Comparison of ENCODE assay signal across 8 cellular contexts in genomic region chr19:46416077-46416709, GRCh38. TPM values are rescaled to one million over a fixed set of nuclear protein-coding genes. Genes with fewer than 3 reads are reported as not detected.
DNase-seq lines count a peak whose midpoint lies in the region; ATAC-seq and TF ChIP-seq lines count a peak whose summit lies in the region.

No MANE protein-coding gene starts in this region.

- H3F3A ChIP-seq in smooth muscle cell (ENCODE audit: low read depth), result peaks cover 16% of the 10 kb centered on the region

- H3K27ac ChIP-seq in ACC112 (ENCODE audit: low read depth, low read length) (0 out of 2 replicates have a peak overlapping the region, but pooled peaks have one; percentile 4), breast epithelium (peak overlapping the region; percentile 79 to 82), smooth muscle cell (ENCODE audit: low read depth) (peak overlapping the region; percentile 84)

- H2AFZ ChIP-seq in ACC112 (ENCODE audit: low read length, unreplicated experiment), result peak overlapping the region; percentile 33
- H2AFZ ChIP-seq in smooth muscle cell (ENCODE audit: low read depth), result peak overlapping the region; percentile 22

- peak overlapping the region; percentile 78 for H3K4me2 ChIP-seq in smooth muscle cell

- peaks cover 8% of the 10 kb centered on the region for H3K79me2 ChIP-seq in ACC112 (ENCODE audit: control insufficient read depth, insufficient read depth, low read length, unreplicated experiment)
- peaks cover 21% of the 10 kb centered on the region for H3K79me2 ChIP-seq in smooth muscle cell (ENCODE audit: low read depth)

- peak; percentile 95 for DNase-seq in H4 (ENCODE audit: low spot score)
- peak; percentile 61 to 95 for DNase-seq in NCI-H526 (lab: John Stamatoyannopoulos, UW)
- peak; percentile 76 to 79 for DNase-seq in breast epithelium (ENCODE audit: low spot score in 2 of 2)
- peak; percentile 91 for DNase-seq in iPS-NIHi7 (ENCODE audit: extremely low spot score)
- peak; percentile 88 for DNase-seq in smooth muscle cell (lab: John Stamatoyannopoulos, UW; ENCODE audit: unreplicated experiment)
- DNase-seq in AML-193 (lab: John Stamatoyannopoulos, UW), result no peak

- peak overlapping the region; percentile 53 for H3K9ac ChIP-seq in smooth muscle cell (ENCODE audit: low read depth)

- H3K4me3 ChIP-seq in ACC112 (ENCODE audit: low read depth, low read length) (peak overlapping the region; percentile 60), breast epithelium (peak overlapping the region; percentile 28 to 65 (median 47)), smooth muscle cell (peak overlapping the region; percentile 36)

- TF ChIP-seq POLR2A in breast epithelium (IDR thresholded peaks at IDR 0.05), result no peak

- H3K36me3 ChIP-seq in ACC112 (ENCODE audit: insufficient read depth, low read length) (no peaks in the 10 kb centered on the region), breast epithelium (no peaks in the 10 kb centered on the region), smooth muscle cell (ENCODE audit: low read depth) (no peaks in the 10 kb centered on the region)

- H4K20me1 ChIP-seq in smooth muscle cell (ENCODE audit: low read depth), result peaks cover 17% of the 10 kb centered on the region

- 8% methylated on average over 19 of the region's 41 CpGs for WGBS in smooth muscle cell (ENCODE audit: low lambda C conversion rate)

- intact Hi-C loops in breast epithelium (cut with DNase I; ENCODE audit: low total_unique reads), result no loop called here

- TF ChIP-seq CTCF in breast epithelium (IDR thresholded peaks at IDR 0.05), result no peak
- TF ChIP-seq CTCF in smooth muscle cell (IDR thresholded peaks at IDR 0.05; ENCODE audit: borderline replicate concordance, insufficient read depth, poor library complexity, severe bottlenecking), result no peak

- H3K27me3 ChIP-seq in ACC112 (ENCODE audit: insufficient read depth, low read length) (peaks cover 12% of the 10 kb centered on the region; the same call in 1 of the 2 replicates), breast epithelium (no peaks in the 10 kb centered on the region), smooth muscle cell (ENCODE audit: low read depth) (no peaks in the 10 kb centered on the region)

- no peaks in the 10 kb centered on the region for H3K9me3 ChIP-seq in breast epithelium
- no peaks in the 10 kb centered on the region for H3K9me3 ChIP-seq in smooth muscle cell (replicated peaks; ENCODE audit: low read depth)

- ATAC-seq in GM21576 (IDR thresholded peaks at IDR 0.05; ENCODE audit: unreplicated experiment), result no peak

- H3K4me1 ChIP-seq in ACC112 (ENCODE audit: control insufficient read depth, insufficient read depth, low read length, unreplicated experiment), result no peaks in the 10 kb centered on the region
- H3K4me1 ChIP-seq in breast epithelium, result no peaks in the 10 kb centered on the region
- peaks cover 10% of the 10 kb centered on the region for H3K4me1 ChIP-seq in smooth muscle cell (ENCODE audit: low read depth)

RNA-seq across cellular contexts. Expression of gene CCDC8, which starts 2.8 kb away (rescaled TPM):
- not detected in 2 replicates for total RNA-seq in H4 (2014; rRNA removed; shearing (Covaris generic))
- total RNA-seq in breast epithelium (10 to 100 TPM in 2 of 3 donors, 1 to 10 TPM in 1; 2.2 to 29.7 (median 16.4) TPM), smooth muscle cell (17.9 and 19.4 TPM in 2 replicates)
- polyA plus RNA-seq in smooth muscle cell, result 44.5 and 53.9 TPM in 2 replicates

RNA-seq across cellular contexts. Expression of gene PNMA8C, which starts 12.5 kb away (rescaled TPM):
- not detected in 2 replicates for total RNA-seq in H4 (2014; rRNA removed; shearing (Covaris generic))
- total RNA-seq in breast epithelium (under 1 TPM in 2 of 3 donors, not detected in 1; 0.59 to 0.98 TPM), smooth muscle cell (not detected in 2 replicates)
- not detected in 2 replicates for polyA plus RNA-seq in smooth muscle cell

RNA-seq across cellular contexts. Expression of gene PNMA8A, which starts 55.2 kb away (rescaled TPM):
- total RNA-seq in H4 (2014; rRNA removed; shearing (Covaris generic)), result not detected in 2 replicates
- total RNA-seq in breast epithelium, result 1 to 10 TPM in 2 of 3 donors, under 1 TPM in 1; 0.80 to 8.8 (median 2.3) TPM
- total RNA-seq in smooth muscle cell, result 6.5 and 16.4 TPM in 2 replicates
- 3.6 and 5.9 TPM in 2 replicates for polyA plus RNA-seq in smooth muscle cell

Comparison
In these comparisons a context has a peak if more than half of its experiments do, and no peak if none do; other contexts are left out.
1. H3K27ac ChIP-seq: peak in every context shown above with its lines; median percentile 84 in smooth muscle cell; 80 in breast epithelium; 4 in ACC112.
2. DNase-seq: peak in H4 (single experiment), NCI-H526 (2 of 2), breast epithelium (2 of 2), iPS-NIHi7 (single experiment) and smooth muscle cell (single experiment); none in AML-193 (0 of 2).
3. Peak in every context shown above with its lines, with median percentiles within 50 percentile points of each other: H3K4me3 ChIP-seq.